In genomic region chr3:32996755-32997091, GRCh38 we compare ENCODE assay signal across 16 cellular contexts. TPM values are rescaled to one million over a fixed set of nuclear protein-coding genes. Genes with fewer than 3 reads are reported as not detected.
"Had no signal": no experiment of that assay in that cellular context is flagged by ENCODE, and none has a peak within 500 bp of the region (broad histone marks: within the 10 kb centered on the region; RNA-seq: fewer than 3 reads in every experiment).

No MANE protein-coding gene starts in this region.

- H3K36me3 ChIP-seq: ovary had no signal

- H3K4me3 Mint-ChIP-seq: activated B cell treated with CpG ODN at 0.5 μM for 24 hours, memory B cell, neural crest cell had no signal

- H3K4me1 ChIP-seq: left lung, stomach had no signal

- H3K4me3 ChIP-seq: coronary artery, gastroesophageal sphincter, left lung, ovary, stomach, thoracic aorta had no signal

- H3K4me1 Mint-ChIP-seq: neural crest cell had no signal

- H3K27ac Mint-ChIP-seq: activated B cell treated with CpG ODN at 0.5 μM for 24 hours, memory B cell had no signal

- H3K27ac ChIP-seq: coronary artery, epithelial cell of prostate, gastroesophageal sphincter, left lung, ovary, stomach, thoracic aorta had no signal

- DNase-seq: activated B cell treated with CpG ODN at 0.5 μM for 24 hours; activated CD8-positive, alpha-beta memory T cell treated with anti-CD3 and anti-CD28 coated beads, Interleukin-2, amount 50 U/mL, for 4 hours; activated gamma-delta T cell treated with Interleukin-2 at 50 U/mL for 16 hours; central memory CD4-positive, alpha-beta T cell; effector CD4-positive, alpha-beta T cell; left lung; ovary; stimulated activated CD4-positive, alpha-beta T cell treated with anti-CD3 and anti-CD28 coated beads, Interleukin-12 subunit alpha, Interleukin-12 subunit beta, amount 100 ng/mL, for 4 hours; stomach had no signal

- H3K27me3 ChIP-seq: gastroesophageal sphincter, left lung, ovary, stomach had no signal

- H3K9me3 ChIP-seq: gastroesophageal sphincter, left lung, ovary, stomach, thoracic aorta had no signal

- ATAC-seq: gastroesophageal sphincter, left lung had no signal

- H3K27me3 Mint-ChIP-seq: activated B cell treated with CpG ODN at 0.5 μM for 24 hours, memory B cell had no signal

- H3K9me3 Mint-ChIP-seq: activated B cell treated with CpG ODN at 0.5 μM for 24 hours, memory B cell, neural crest cell had no signal

RNA-seq across cellular contexts. Expression of gene CCR4, which starts 45.3 kb away (rescaled TPM):
- total RNA-seq: gastroesophageal sphincter, neural crest cell had no signal
- polyA plus RNA-seq: keratinocyte had no signal
